ENCODE assay signal across 8 cellular contexts in genomic region chr9:97237311-97237786, GRCh38.
A peak's percentile ranks its signal among the peaks of the same experiment; 100 is the strongest.
DNase-seq lines count a peak whose midpoint lies in the region; ATAC-seq and TF ChIP-seq lines count a peak whose summit lies in the region.

No MANE protein-coding gene starts in this region.

- no peak for ATAC-seq in esophagus mucosa

- peak overlapping the region; percentile 90 to 99 (median 96) for H3K4me3 Mint-ChIP-seq in brain

- peak overlapping the region; percentile 90 for H3K56ac ChIP-seq in mesendoderm (ENCODE audit: low read length)

- no peak overlapping the region for H2AK5ac ChIP-seq in mesendoderm (ENCODE audit: low read length)

- H3K4ac ChIP-seq in mesendoderm (ENCODE audit: low read depth, low read length), result peak overlapping the region; percentile 78

- WGBS in mesendoderm (ENCODE audit: extremely low coverage, insufficient coverage, low lambda C conversion rate), result no CpG with 5 or more reads among the region's 23 CpGs

- H3K9me3 Mint-ChIP-seq in brain, result peaks cover 0 to 7% (median 0%) of the 10 kb centered on the region in 5 experiments

- peak overlapping the region; percentile 50 for H3K4me2 ChIP-seq in mesendoderm (ENCODE audit: low read length)

- peak overlapping the region in 4 of 5 experiments; percentile 48 to 99 (median 94) for H3K27ac Mint-ChIP-seq in brain

- peaks cover 2% of the 10 kb centered on the region for H3K79me1 ChIP-seq in mesendoderm (ENCODE audit: low read length)

- H3K9ac ChIP-seq in mesendoderm (ENCODE audit: low read length), result peak overlapping the region; percentile 87

- H3K79me2 ChIP-seq in mesendoderm (ENCODE audit: control insufficient read depth, insufficient read depth, low read length), result peaks cover 4% of the 10 kb centered on the region

- no peak overlapping the region for H3K23ac ChIP-seq in mesendoderm (ENCODE audit: low read length)

- no peak for TF ChIP-seq CTCF in brain (conservative IDR thresholded peaks at IDR 0.05)

- H3K18ac ChIP-seq in mesendoderm (ENCODE audit: low read length), result peak overlapping the region; percentile 71

- peak overlapping the region; percentile 1 for H3K27ac ChIP-seq in mesendoderm (ENCODE audit: low read depth, low read length)

- no peak overlapping the region for H4K8ac ChIP-seq in mesendoderm (ENCODE audit: low read depth, low read length)

- H3K27me3 Mint-ChIP-seq in brain, result peaks cover 12% of the 10 kb centered on the region

- peaks cover 2% of the 10 kb centered on the region for H3K4me1 ChIP-seq in mesendoderm (ENCODE audit: control insufficient read depth, low read depth, low read length)

- peak overlapping the region; percentile 55 for H3K4me3 ChIP-seq in mesendoderm (ENCODE audit: low read length)

- H3K36me3 Mint-ChIP-seq in brain, result peaks cover 11% of the 10 kb centered on the region

- H2BK5ac ChIP-seq in mesendoderm (ENCODE audit: low read length), result no peak overlapping the region

- H2BK15ac ChIP-seq in mesendoderm (replicated peaks; ENCODE audit: low read depth), result no peak overlapping the region

- no peak overlapping the region for H4K5ac ChIP-seq in mesendoderm (ENCODE audit: low read length)

- H3K4me1 Mint-ChIP-seq in brain, result peaks cover 26% of the 10 kb centered on the region

- H2BK120ac ChIP-seq in mesendoderm (ENCODE audit: low read depth, low read length), result no peak overlapping the region

- H3K36me3 ChIP-seq in mesendoderm (ENCODE audit: control insufficient read depth, insufficient read depth, low read length), result no peaks in the 10 kb centered on the region

- H3K27me3 ChIP-seq in mesendoderm (ENCODE audit: insufficient read depth, low read length, poor library complexity), result no peaks in the 10 kb centered on the region

- peak; percentile 15 for DNase-seq in Ammon's horn (ENCODE audit: low spot score)
- peak; percentile 22 for DNase-seq in HuH-7.5 (ENCODE audit: low spot score)
- peak; percentile 56 for DNase-seq in mesendoderm
- DNase-seq in SW480 (ENCODE audit: low spot score), result no peak
- DNase-seq in NCI-H524 treated with DMSO at 0.1 percent for 48 hours (lab: John Stamatoyannopoulos, UW), result no peak
- DNase-seq in T-helper 9 cell, result no peak

Comparison
In these comparisons a context has a peak if more than half of its experiments do, and no peak if none do; other contexts are left out.
1. DNase-seq: peak in Ammon's horn (single experiment), HuH-7.5 (single experiment) and mesendoderm (single experiment); none in SW480 (single experiment), NCI-H524 treated with DMSO at 0.1 percent for 48 hours (single experiment) and T-helper 9 cell (single experiment).